17 cellular contexts compared by ENCODE assay signal in the genomic region with DNA sequence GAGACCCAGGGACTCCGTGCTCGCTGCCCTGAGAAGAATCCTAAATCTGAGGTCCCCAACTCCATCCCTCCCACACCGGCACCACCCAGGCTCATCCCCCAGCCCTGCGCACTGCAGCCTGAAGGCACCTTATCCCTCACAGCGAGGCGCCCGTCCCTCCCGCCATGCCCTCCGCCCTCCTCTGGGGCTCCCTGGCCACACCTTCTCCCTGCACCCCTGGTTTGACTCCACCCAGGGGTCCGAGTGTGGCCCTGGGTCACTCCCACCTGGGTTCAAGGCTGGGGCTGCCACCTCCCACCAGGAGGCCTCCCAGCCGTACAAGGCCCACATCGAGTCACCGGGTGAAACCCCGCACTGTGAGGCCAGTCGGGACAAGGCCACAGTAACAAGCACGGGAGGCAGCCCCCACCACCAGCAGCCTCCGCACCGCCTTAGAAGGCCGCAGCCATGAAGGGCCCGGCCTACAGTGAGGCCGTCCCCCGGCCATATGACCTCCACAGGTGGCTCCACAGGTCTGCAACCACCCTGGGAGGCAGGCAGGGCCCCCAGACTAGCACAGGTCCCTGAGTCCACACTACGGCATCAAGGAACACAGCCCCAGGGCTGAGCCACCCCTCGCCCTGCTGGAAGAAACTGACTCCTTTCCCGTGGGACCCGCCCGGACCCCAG. TPM values are rescaled to one million over a fixed set of nuclear protein-coding genes. Genes with fewer than 3 reads are reported as not detected.
DNase-seq lines count a peak whose midpoint lies in the region; ATAC-seq, FAIRE-seq and TF ChIP-seq lines count a peak whose summit lies in the region.
"Had no signal": no experiment of that assay in that cellular context is flagged by ENCODE, and none has a peak within 500 bp of the region (broad histone marks: within the 10 kb centered on the region; RNA-seq: fewer than 3 reads in every experiment).

No MANE protein-coding gene starts in this region.

- H3K4me3 Mint-ChIP-seq in stimulated activated naive CD8-positive, alpha-beta T cell treated with anti-CD3 and anti-CD28 coated beads, Interleukin-15, amount 100 ng/mL, for 72 hours, result no peak overlapping the region
- H3K4me3 Mint-ChIP-seq: CD4-positive, CD25-positive, alpha-beta regulatory T cell; IgD-negative memory B cell had no signal

- peaks cover 0 to 4% of the 10 kb centered on the region in 2 donors for H3K4me1 ChIP-seq in kidney (ENCODE audit: control insufficient read depth in 1 of 2, insufficient read depth in 1 of 2, low read depth in 1 of 2, low read length in 2 of 2)
- peaks cover 0 to 13% (median under 1%) of the 10 kb centered on the region in 6 donors for H3K4me1 ChIP-seq in spleen

- DNase-seq in stimulated activated naive CD8-positive, alpha-beta T cell treated with anti-CD3 and anti-CD28 coated beads, Interleukin-15, amount 100 ng/mL, for 72 hours, result no peak
- DNase-seq in stimulated activated naive CD8-positive, alpha-beta T cell treated with anti-CD3 and anti-CD28 coated beads, Interleukin-15, Interleukin-2, amounts not matched to agents 100 U/mL and 50 U/mL, for 24 hours, result no peak
- DNase-seq in kidney (peak; percentile 66), spleen (peak; percentile 49), SW480 (ENCODE audit: low spot score) (no peak), NCI-H345 treated with DMSO at 0.1 percent for 48 hours (lab: John Stamatoyannopoulos, UW; ENCODE audit: unreplicated experiment) (no peak), NCI-H2227 treated with DMSO at 0.1 percent for 48 hours (lab: John Stamatoyannopoulos, UW) (no peak)
- DNase-seq: ACHN; CD4-positive, CD25-positive, alpha-beta regulatory T cell; DMS53; GF-D8; GM23248 had no signal

- peaks cover 1% of the 10 kb centered on the region for H3K4me1 Mint-ChIP-seq in stimulated activated naive CD8-positive, alpha-beta T cell treated with anti-CD3 and anti-CD28 coated beads, Interleukin-15, amount 100 ng/mL, for 72 hours

- H3K27ac ChIP-seq in kidney (ENCODE audit: low read depth in 2 of 2, low read length in 2 of 2) (no peak overlapping the region), spleen (no peak overlapping the region)
- H3K27ac ChIP-seq: BLaER1 treated with 17β-estradiol and CSF1 and Interleukin-3, amounts not matched to agents 10 nM and 100 nM; GM23248 had no signal

- intact Hi-C loops in kidney (cut with DNase I), result no loop called here
- intact Hi-C loops in spleen (cut with DNase I; ENCODE audit: low total_unique reads), result no loop called here

- no peaks in the 10 kb centered on the region for H3K27me3 Mint-ChIP-seq in stimulated activated naive CD8-positive, alpha-beta T cell treated with anti-CD3 and anti-CD28 coated beads, Interleukin-15, amount 100 ng/mL, for 72 hours
- H3K27me3 Mint-ChIP-seq: CD4-positive, CD25-positive, alpha-beta regulatory T cell; IgD-negative memory B cell had no signal

- no peak overlapping the region for H3K9ac ChIP-seq in kidney (ENCODE audit: low read length in 2 of 2)
- H3K9ac ChIP-seq: GM23248 had no signal

- no peak overlapping the region for H3K27ac Mint-ChIP-seq in stimulated activated naive CD8-positive, alpha-beta T cell treated with anti-CD3 and anti-CD28 coated beads, Interleukin-15, amount 100 ng/mL, for 72 hours
- H3K27ac Mint-ChIP-seq: CD4-positive, CD25-positive, alpha-beta regulatory T cell; IgD-negative memory B cell had no signal

- no peaks in the 10 kb centered on the region for H3K27me3 ChIP-seq in spleen (replicated peaks in 1 of 7)
- H3K27me3 ChIP-seq: BLaER1 treated with 17β-estradiol and CSF1 and Interleukin-3, amounts not matched to agents 10 nM and 100 nM had no signal

- FAIRE-seq in kidney (lab: Jason Lieb, UNC), result no peak
- FAIRE-seq: H54 had no signal

- TF ChIP-seq POLR2A in spleen (IDR thresholded peaks at IDR 0.05), result no peak

- H3K9me3 ChIP-seq in kidney (ENCODE audit: control insufficient read depth in 1 of 2, low read length in 2 of 2), result no peaks in the 10 kb centered on the region
- no peaks in the 10 kb centered on the region for H3K9me3 ChIP-seq in spleen
- H3K9me3 ChIP-seq: BLaER1 treated with 17β-estradiol and CSF1 and Interleukin-3, amounts not matched to agents 10 nM and 100 nM had no signal

- H3K36me3 ChIP-seq in kidney (ENCODE audit: control insufficient read depth in 1 of 2, insufficient read depth in 2 of 2, low read length in 2 of 2) (peaks cover 14 to 45% of the 10 kb centered on the region in 2 donors), spleen (peaks cover 0 to 98% (median 78%) of the 10 kb centered on the region in 6 donors)

- WGBS in spleen, 5 donors, result 92 to 96% (median 95%) methylated on average over 16 to 27 of the region's 27 CpGs

- no peaks in the 10 kb centered on the region for H3K9me3 Mint-ChIP-seq in stimulated activated naive CD8-positive, alpha-beta T cell treated with anti-CD3 and anti-CD28 coated beads, Interleukin-15, amount 100 ng/mL, for 72 hours
- H3K9me3 Mint-ChIP-seq: CD4-positive, CD25-positive, alpha-beta regulatory T cell; IgD-negative memory B cell had no signal

- ATAC-seq in stimulated activated naive CD8-positive, alpha-beta T cell treated with anti-CD3 and anti-CD28 coated beads, Interleukin-15, amount 100 ng/mL, for 72 hours, result peak; percentile 31
- ATAC-seq in stimulated activated naive CD8-positive, alpha-beta T cell treated with anti-CD3 and anti-CD28 coated beads, Interleukin-15, Interleukin-2, amounts not matched to agents 100 U/mL and 50 U/mL, for 24 hours, result no peak
- ATAC-seq: HCT116 had no signal

- H3K4me3 ChIP-seq in kidney (ENCODE audit: low read length in 2 of 2) (no peak overlapping the region), spleen (no peak overlapping the region)
- H3K4me3 ChIP-seq: BLaER1 treated with 17β-estradiol and CSF1 and Interleukin-3, amounts not matched to agents 10 nM and 100 nM; GM23248 had no signal

- TF ChIP-seq CTCF in kidney (IDR thresholded peaks at IDR 0.05; ENCODE audit: borderline replicate concordance, extremely low read depth, insufficient read depth) (no peak), spleen (IDR thresholded peaks at IDR 0.05 in 8 of 11, conservative IDR thresholded peaks at IDR 0.05 in 3 of 11) (no peak)

RNA-seq across cellular contexts. Expression of a gene that starts 8.3 kb away (rescaled TPM):
- 48.1 TPM for total RNA-seq in kidney
- 258 TPM for polyA plus RNA-seq in kidney (ENCODE audit: insufficient read depth, low read depth, low replicate concordance)
- total RNA-seq in spleen, result 10 to 100 TPM; 42.4 to 60.4 (median 49.1) TPM
- 10 to 100 TPM; 33.6 to 76.6 (median 41.0) TPM for polyA plus RNA-seq in spleen

RNA-seq across cellular contexts. Expression of a gene that starts 8.7 kb away (rescaled TPM):
- 36.4 TPM for total RNA-seq in kidney
- polyA plus RNA-seq in kidney (ENCODE audit: insufficient read depth, low read depth, low replicate concordance), result 108 TPM
- total RNA-seq in spleen, result 10 to 100 TPM in 6 of 7 donors, 1 to 10 TPM in 1; 9.5 to 34.9 (median 17.7) TPM
- 10 to 100 TPM; 13.8 to 23.1 (median 15.4) TPM for polyA plus RNA-seq in spleen

RNA-seq across cellular contexts. Expression of a gene that starts 24.8 kb away (rescaled TPM):
- total RNA-seq in kidney, result 1.4 TPM
- polyA plus RNA-seq in kidney (ENCODE audit: insufficient read depth, low read depth, low replicate concordance), result 2.9 TPM
- total RNA-seq in spleen, result under 1 TPM in 5 of 7 donors, not detected in 2; 0.21 to 0.63 (median 0.39) TPM
- under 1 TPM; 0.14 to 0.19 (median 0.17) TPM for polyA plus RNA-seq in spleen
- total RNA-seq: A172, GM23248 had no signal
- polyA plus RNA-seq: GM23248, IgD-negative memory B cell had no signal

RNA-seq across cellular contexts. Expression of a gene that starts 35.6 kb away (rescaled TPM):
- total RNA-seq in kidney (42.8 TPM), spleen (100 to 1,000 TPM in 1 of 7 donors, 10 to 100 TPM in 6; 37.5 to 103 (median 44.6) TPM)
- polyA plus RNA-seq in kidney (ENCODE audit: insufficient read depth, low read depth, low replicate concordance) (71.1 TPM), spleen (10 to 100 TPM; 61.9 to 84.3 (median 79.3) TPM)

RNA-seq across cellular contexts. Expression of a gene that starts 36.0 kb away (rescaled TPM):
- total RNA-seq in kidney, result 57.7 TPM
- 55.1 TPM for polyA plus RNA-seq in kidney (ENCODE audit: insufficient read depth, low read depth, low replicate concordance)
- total RNA-seq in spleen, result 100 to 1,000 TPM in 2 of 7 donors, 10 to 100 TPM in 5; 41.4 to 114 (median 65.3) TPM
- 100 to 1,000 TPM; 111 to 266 (median 204) TPM for polyA plus RNA-seq in spleen

Comparison
In these comparisons a context has a peak if more than half of its experiments do, and no peak if none do; other contexts are left out.
1. DNase-seq: peak in kidney (single experiment) and spleen (single experiment); none in stimulated activated naive CD8-positive, alpha-beta T cell treated with anti-CD3 and anti-CD28 coated beads, Interleukin-15, amount 100 ng/mL, for 72 hours (0 of 2), stimulated activated naive CD8-positive, alpha-beta T cell treated with anti-CD3 and anti-CD28 coated beads, Interleukin-15, Interleukin-2, amounts not matched to agents 100 U/mL and 50 U/mL, for 24 hours (single experiment), SW480 (single experiment), NCI-H345 treated with DMSO at 0.1 percent for 48 hours (single experiment) and NCI-H2227 treated with DMSO at 0.1 percent for 48 hours (single experiment).